ENCODE assay signal across 8 cellular contexts in genomic region chr14:77799863-77800730, GRCh38. TPM values are rescaled to one million over a fixed set of nuclear protein-coding genes. Genes with fewer than 3 reads are reported as not detected.
A peak's percentile ranks its signal among the peaks of the same experiment; 100 is the strongest.
DNase-seq lines count a peak whose midpoint lies in the region; ATAC-seq and TF ChIP-seq lines count a peak whose summit lies in the region.

A gene with protein sequence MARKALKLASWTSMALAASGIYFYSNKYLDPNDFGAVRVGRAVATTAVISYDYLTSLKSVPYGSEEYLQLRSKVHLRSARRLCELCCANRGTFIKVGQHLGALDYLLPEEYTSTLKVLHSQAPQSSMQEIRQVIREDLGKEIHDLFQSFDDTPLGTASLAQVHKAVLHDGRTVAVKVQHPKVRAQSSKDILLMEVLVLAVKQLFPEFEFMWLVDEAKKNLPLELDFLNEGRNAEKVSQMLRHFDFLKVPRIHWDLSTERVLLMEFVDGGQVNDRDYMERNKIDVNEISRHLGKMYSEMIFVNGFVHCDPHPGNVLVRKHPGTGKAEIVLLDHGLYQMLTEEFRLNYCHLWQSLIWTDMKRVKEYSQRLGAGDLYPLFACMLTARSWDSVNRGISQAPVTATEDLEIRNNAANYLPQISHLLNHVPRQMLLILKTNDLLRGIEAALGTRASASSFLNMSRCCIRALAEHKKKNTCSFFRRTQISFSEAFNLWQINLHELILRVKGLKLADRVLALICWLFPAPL (plus strand): TSS chr14:77800109. CDS start chr14:77818979, 18,870 bp downstream.

- peak within 1 kb of the TSS; percentile 82 to 94 (median 86) for H3K4me3 Mint-ChIP-seq in CD4-positive, CD25-positive, alpha-beta regulatory T cell

- H3K4me3 ChIP-seq in CD4-positive, CD25-positive, alpha-beta regulatory T cell (ENCODE audit: low read depth, low read length), result peak within 1 kb of the TSS; percentile 78
- peak within 1 kb of the TSS; percentile 54 for H3K4me3 ChIP-seq in lower leg skin (ENCODE audit: low read depth, poor library complexity, severe bottlenecking)

- H3K27ac Mint-ChIP-seq in CD4-positive, CD25-positive, alpha-beta regulatory T cell, result peak within 1 kb of the TSS; percentile 80 to 93 (median 87)

- no peak for TF ChIP-seq POLR2A in lower leg skin (IDR thresholded peaks at IDR 0.05)

- TF ChIP-seq CTCF in lower leg skin (IDR thresholded peaks at IDR 0.05), result peak in 1 of 3 donors; percentile 35

- peak; percentile 89 to 91 for ATAC-seq in CD4-positive, CD25-positive, alpha-beta regulatory T cell (ENCODE audit: low read depth in 2 of 2)
- peak; percentile 92 for ATAC-seq in GM19372 (IDR thresholded peaks at IDR 0.05; ENCODE audit: low read depth, unreplicated experiment)
- ATAC-seq in HG03521 (IDR thresholded peaks at IDR 0.05; ENCODE audit: unreplicated experiment), result peak; percentile 95

- no peaks in the 10 kb centered on the region for H3K27me3 ChIP-seq in CD4-positive, CD25-positive, alpha-beta regulatory T cell (ENCODE audit: control insufficient read depth, insufficient read depth, low read length)

- no peaks in the 10 kb centered on the region for H3K9me3 Mint-ChIP-seq in CD4-positive, CD25-positive, alpha-beta regulatory T cell

- intact Hi-C loops in lower leg skin (cut with DNase I; ENCODE audit: low total_unique reads), result no loop called here

- H3K4me1 ChIP-seq in CD4-positive, CD25-positive, alpha-beta regulatory T cell (ENCODE audit: control insufficient read depth, insufficient read depth, low read length, poor library complexity, severe bottlenecking), result peaks cover 12% of the 10 kb centered on the region

- H3K36me3 ChIP-seq in CD4-positive, CD25-positive, alpha-beta regulatory T cell (ENCODE audit: control insufficient read depth, insufficient read depth, low read length), result no peaks in the 10 kb centered on the region

- H3K27me3 Mint-ChIP-seq in CD4-positive, CD25-positive, alpha-beta regulatory T cell, result no peaks in the 10 kb centered on the region

- H3K36me3 Mint-ChIP-seq in CD4-positive, CD25-positive, alpha-beta regulatory T cell, result no peaks in the 10 kb centered on the region

- 0 to 1% methylated on average over 27 to 44 of the region's 66 CpGs for WGBS in lower leg skin, 2 donors

- H3K4me1 Mint-ChIP-seq in CD4-positive, CD25-positive, alpha-beta regulatory T cell, result peaks cover 9 to 18% (median 11%) of the 10 kb centered on the region in 4 donors

- no peaks in the 10 kb centered on the region for H3K9me3 ChIP-seq in CD4-positive, CD25-positive, alpha-beta regulatory T cell (ENCODE audit: control insufficient read depth in 2 of 2, low read length in 2 of 2)

- peak within 1 kb of the TSS; percentile 82 for H3K27ac ChIP-seq in CD4-positive, CD25-positive, alpha-beta regulatory T cell (ENCODE audit: insufficient read depth, low read length, poor library complexity, severe bottlenecking)

- DNase-seq in CD4-positive, CD25-positive, alpha-beta regulatory T cell, result peak; percentile 75 to 91 (median 85)
- DNase-seq in NCI-H69 (lab: John Stamatoyannopoulos, UW) (peak; percentile 96), dermis microvascular lymphatic vessel endothelial cell (ENCODE audit: low read depth in 2 of 2) (peak; percentile 63 to 87), lower leg skin (ENCODE audit: low spot score in 2 of 2) (peak; percentile 85 to 98)
- peak; percentile 88 to 90 for DNase-seq in activated CD4-positive, alpha-beta T cell treated with anti-CD3 and anti-CD28 coated beads, Interleukin-2, amount 50 U/mL, for 48 hours
- DNase-seq in stimulated activated CD4-positive, alpha-beta T cell treated with anti-CD3 and anti-CD28 coated beads, Interleukin-4, amount 100 ng/mL, for 48 hours (ENCODE audit: low read depth in 2 of 2), result peak; percentile 82 to 87

RNA-seq across cellular contexts. Expression of the gene that starts here (rescaled TPM):
- total RNA-seq in CD4-positive, CD25-positive, alpha-beta regulatory T cell, result 10.5 TPM
- polyA plus RNA-seq in CD4-positive, CD25-positive, alpha-beta regulatory T cell, result 1 to 10 TPM; 2.0 to 4.7 (median 3.5) TPM
- total RNA-seq in dermis microvascular lymphatic vessel endothelial cell (2.2 and 3.4 TPM in 2 replicates), lower leg skin (1 to 10 TPM; 5.7 to 8.5 (median 6.4) TPM)

Comparison
In these comparisons a context has a peak if more than half of its experiments do, and no peak if none do; other contexts are left out.
1. Peak in every context shown above with its lines: DNase-seq, ATAC-seq, H3K4me3 ChIP-seq and H3K27ac ChIP-seq.